14 cellular contexts compared by ENCODE assay signal in the genomic region with DNA sequence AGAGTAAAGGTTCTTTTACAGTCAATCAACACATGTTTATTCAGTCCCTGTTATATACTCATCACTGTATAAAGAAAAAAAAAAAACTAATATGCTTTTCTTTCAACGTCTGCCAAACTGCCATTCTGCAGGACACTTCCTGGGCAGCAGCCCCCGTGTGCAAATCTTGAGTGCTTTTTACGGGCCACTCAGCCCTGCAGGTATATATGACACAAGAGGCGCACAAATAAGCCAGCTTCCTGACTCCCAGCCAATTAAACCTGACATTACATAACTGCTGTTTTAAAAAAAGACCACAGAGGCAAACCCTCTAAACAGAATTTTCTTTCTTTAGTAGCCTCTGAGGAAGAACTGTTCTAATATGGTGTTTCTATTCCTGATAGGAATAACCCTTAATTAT.
A peak's percentile ranks its signal among the peaks of the same experiment; 100 is the strongest.
DNase-seq lines count a peak whose midpoint lies in the region; ATAC-seq and TF ChIP-seq lines count a peak whose summit lies in the region.
"Had no signal": no experiment of that assay in that cellular context is flagged by ENCODE, and none has a peak within 500 bp of the region (broad histone marks: within the 10 kb centered on the region; RNA-seq: fewer than 3 reads in every experiment).

No MANE protein-coding gene starts in this region.

- no peaks in the 10 kb centered on the region for H3K4me1 ChIP-seq in left lung
- H3K4me1 ChIP-seq: testis had no signal

- H3K27me3 ChIP-seq in left lung, result no peaks in the 10 kb centered on the region
- H3K27me3 ChIP-seq: cardiac muscle cell, esophagus squamous epithelium, testis had no signal

- no peaks in the 10 kb centered on the region for H3K9me3 ChIP-seq in left lung
- H3K9me3 ChIP-seq: esophagus squamous epithelium, testis had no signal

- no peak for TF ChIP-seq CTCF in left lung (IDR thresholded peaks at IDR 0.05)

- no peak overlapping the region for H3K4me3 ChIP-seq in left lung
- H3K4me3 ChIP-seq: cardiac muscle cell, esophagus squamous epithelium, testis had no signal

- H3K36me3 ChIP-seq in left lung, result no peaks in the 10 kb centered on the region
- H3K36me3 ChIP-seq: cardiac muscle cell had no signal

- H3K27ac ChIP-seq in left lung, result no peak overlapping the region
- H3K27ac ChIP-seq: cardiac muscle cell, esophagus squamous epithelium, testis had no signal

- ATAC-seq in left lung (peak; percentile 84), HG03571 (IDR thresholded peaks at IDR 0.05; ENCODE audit: unreplicated experiment) (no peak)

- DNase-seq in DMS53 (lab: John Stamatoyannopoulos, UW), result peak; percentile 92
- DNase-seq in NCI-H1417 (lab: John Stamatoyannopoulos, UW), result peak; percentile 27 to 80 (median 57)
- DNase-seq in NCI-H748 (lab: John Stamatoyannopoulos, UW; ENCODE audit: unreplicated experiment), result peak; percentile 79
- peak in 1 of 2 donors; percentile 47 for DNase-seq in left lung
- DNase-seq in stimulated activated CD4-positive, alpha-beta T cell treated with anti-CD3 and anti-CD28 coated beads, Interleukin-4, amount 100 ng/mL, for 1 hour, result no peak
- DNase-seq in activated CD4-positive, CD25-positive, alpha-beta regulatory T cell (lab: John Stamatoyannopoulos, UW), result no peak
- DNase-seq: effector CD4-positive, alpha-beta T cell; esophagus squamous epithelium; KG1; NCI-H1930; SHP77 treated with DMSO at 0.1 percent for 48 hours; testis had no signal

- intact Hi-C loops in left lung (cut with DNase I), result no loop called here

Comparison
In these comparisons a context has a peak if more than half of its experiments do, and no peak if none do; other contexts are left out.
1. DNase-seq: peak in DMS53 (single experiment), NCI-H1417 (3 of 3) and NCI-H748 (single experiment); none in stimulated activated CD4-positive, alpha-beta T cell treated with anti-CD3 and anti-CD28 coated beads, Interleukin-4, amount 100 ng/mL, for 1 hour (single experiment) and activated CD4-positive, CD25-positive, alpha-beta regulatory T cell (0 of 4).